In the genomic region with DNA sequence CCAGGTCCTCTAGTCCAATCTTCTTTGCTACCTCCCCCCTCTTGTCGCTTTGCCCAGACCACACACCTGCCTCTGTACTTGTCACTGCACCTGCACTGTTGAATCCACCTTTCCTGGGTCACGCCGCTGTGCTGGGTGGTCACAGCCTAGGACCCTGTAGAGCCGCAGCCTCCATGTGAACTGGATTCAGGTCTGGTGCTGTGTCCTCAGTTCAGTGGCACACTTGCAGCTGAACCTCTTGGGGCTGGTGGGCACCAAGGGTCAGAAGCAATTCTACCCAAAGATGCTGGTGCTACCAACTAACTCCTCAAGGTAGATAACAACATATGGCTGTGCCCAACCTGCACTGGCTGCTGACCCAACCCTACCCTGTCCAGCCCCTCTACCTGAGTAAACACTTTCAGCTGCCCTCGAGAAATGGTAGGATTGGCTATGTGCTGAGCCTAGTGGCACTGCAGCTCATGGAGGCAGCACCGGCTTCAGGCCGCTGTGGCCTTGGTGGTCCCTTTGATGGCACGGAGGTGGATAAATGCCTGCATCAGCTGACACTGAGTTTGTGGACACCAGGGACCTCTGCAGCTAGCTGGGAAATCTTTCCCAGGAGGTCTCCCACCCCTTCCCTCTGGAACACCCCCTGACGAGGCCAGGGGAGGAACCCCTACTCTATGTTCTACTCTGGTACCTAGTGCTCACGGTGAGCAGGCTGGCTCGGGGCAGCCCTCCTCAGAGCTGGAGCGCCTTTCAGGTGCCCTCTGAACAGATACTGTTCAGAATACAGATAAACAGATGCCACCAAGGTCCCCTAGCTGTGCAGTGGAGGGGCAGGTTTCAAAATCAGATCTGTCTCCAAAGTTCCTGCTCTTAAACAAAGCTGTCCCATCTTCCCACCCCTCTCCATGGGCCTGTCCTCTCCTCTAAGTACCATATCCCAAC, we compare ENCODE assay signal across 13 cellular contexts. TPM values are rescaled to one million over a fixed set of nuclear protein-coding genes. Genes with fewer than 3 reads are reported as not detected.
DNase-seq lines count a peak whose midpoint lies in the region; ATAC-seq and TF ChIP-seq lines count a peak whose summit lies in the region.
"Had no signal": no experiment of that assay in that cellular context is flagged by ENCODE, and none has a peak within 500 bp of the region (broad histone marks: within the 10 kb centered on the region; RNA-seq: fewer than 3 reads in every experiment).

No MANE protein-coding gene starts in this region.

- intact Hi-C loops in activated CD4-positive, alpha-beta T cell treated with anti-CD3 and anti-CD28 coated beads, Interleukin-2, amount 10 ng/mL, durations not matched to agents 24 days and 14 days (cut with micrococcal nuclease): no loop called here
- intact Hi-C loops in activated T-helper 1 cell treated with anti-CD3 and anti-CD28 coated beads, Interleukin-12 subunit alpha, Interleukin-12 subunit beta, Interleukin-2, Interleukin-4 antibody, amounts not matched to agents 30 ng/mL and 10 ng/mL and 1 ng/mL, durations not matched to agents 14 hours and 24 hours and 36 hours (cut with micrococcal nuclease): no loop called here
- intact Hi-C loops in Caco-2 (cut with micrococcal nuclease; ENCODE audit: unreplicated experiment): no loop called here

- H3K4me3 Mint-ChIP-seq in activated CD4-positive, alpha-beta T cell treated with anti-CD3 and anti-CD28 coated beads, Interleukin-2, amount 10 ng/mL, durations not matched to agents 24 days and 14 days: no peak overlapping the region
- no peak overlapping the region for H3K4me3 Mint-ChIP-seq in activated T-helper 1 cell treated with anti-CD3 and anti-CD28 coated beads, Interleukin-12 subunit alpha, Interleukin-12 subunit beta, Interleukin-2, Interleukin-4 antibody, amounts not matched to agents 30 ng/mL and 10 ng/mL and 1 ng/mL, durations not matched to agents 14 hours and 24 hours and 36 hours
- H3K4me3 Mint-ChIP-seq in natural killer cell treated with Interleukin-12 subunit alpha and Interleukin-12 subunit beta and Interleukin-15 and Interleukin-18, amount 100 ng/mL, for 72 hours: no peak overlapping the region
- no peak overlapping the region for H3K4me3 Mint-ChIP-seq in Caco-2 (ENCODE audit: unreplicated experiment)
- H3K4me3 Mint-ChIP-seq: stimulated activated naive CD8-positive, alpha-beta T cell treated with anti-CD3 and anti-CD28 coated beads, Interleukin-15, Interleukin-2, amounts not matched to agents 100 ng/mL and 50 ng/mL, for 24 hours had no signal

- no peaks in the 10 kb centered on the region for H3K9me3 ChIP-seq in Caco-2
- H3K9me3 ChIP-seq: A549 had no signal

- TF ChIP-seq CTCF in GM10266 (IDR thresholded peaks at IDR 0.05; ENCODE audit: control insufficient read depth, insufficient read depth, low read depth, missing control alignments) (no peak), Caco-2 (IDR thresholded peaks at IDR 0.05; ENCODE audit: insufficient read depth in 1 of 2, low read depth in 1 of 2, low read length in 1 of 2, severe bottlenecking in 1 of 2, unreplicated experiment in 1 of 2) (no peak)

- H3K27me3 ChIP-seq in Caco-2 (replicated peaks; ENCODE audit: control insufficient read depth, insufficient read depth, low read length): no peaks in the 10 kb centered on the region

- POLR2A ChIA-PET in Caco-2 (lab: Charles Lee): no interaction called here

- peaks cover 39% of the 10 kb centered on the region for H3K36me3 Mint-ChIP-seq in activated CD4-positive, alpha-beta T cell treated with anti-CD3 and anti-CD28 coated beads, Interleukin-2, amount 10 ng/mL, durations not matched to agents 24 days and 14 days (ENCODE audit: low read depth)
- H3K36me3 Mint-ChIP-seq in activated T-helper 1 cell treated with anti-CD3 and anti-CD28 coated beads, Interleukin-12 subunit alpha, Interleukin-12 subunit beta, Interleukin-2, Interleukin-4 antibody, amounts not matched to agents 30 ng/mL and 10 ng/mL and 1 ng/mL, durations not matched to agents 14 hours and 24 hours and 36 hours (ENCODE audit: low read depth): peaks cover 31% of the 10 kb centered on the region
- peaks cover 13% of the 10 kb centered on the region for H3K36me3 Mint-ChIP-seq in natural killer cell treated with Interleukin-12 subunit alpha and Interleukin-12 subunit beta and Interleukin-15 and Interleukin-18, amount 100 ng/mL, for 72 hours
- peaks cover 12% of the 10 kb centered on the region for H3K36me3 Mint-ChIP-seq in Caco-2 (ENCODE audit: insufficient read depth, unreplicated experiment)

- H3K27me3 Mint-ChIP-seq in activated CD4-positive, alpha-beta T cell treated with anti-CD3 and anti-CD28 coated beads, Interleukin-2, amount 10 ng/mL, durations not matched to agents 24 days and 14 days: no peaks in the 10 kb centered on the region
- no peaks in the 10 kb centered on the region for H3K27me3 Mint-ChIP-seq in activated T-helper 1 cell treated with anti-CD3 and anti-CD28 coated beads, Interleukin-12 subunit alpha, Interleukin-12 subunit beta, Interleukin-2, Interleukin-4 antibody, amounts not matched to agents 30 ng/mL and 10 ng/mL and 1 ng/mL, durations not matched to agents 14 hours and 24 hours and 36 hours (ENCODE audit: insufficient read depth)
- no peaks in the 10 kb centered on the region for H3K27me3 Mint-ChIP-seq in natural killer cell treated with Interleukin-12 subunit alpha and Interleukin-12 subunit beta and Interleukin-15 and Interleukin-18, amount 100 ng/mL, for 72 hours
- peaks cover 11% of the 10 kb centered on the region for H3K27me3 Mint-ChIP-seq in Caco-2 (ENCODE audit: insufficient read depth, unreplicated experiment)
- H3K27me3 Mint-ChIP-seq: stimulated activated naive CD8-positive, alpha-beta T cell treated with anti-CD3 and anti-CD28 coated beads, Interleukin-15, Interleukin-2, amounts not matched to agents 100 ng/mL and 50 ng/mL, for 24 hours had no signal

- no peaks in the 10 kb centered on the region for H3K4me1 Mint-ChIP-seq in activated CD4-positive, alpha-beta T cell treated with anti-CD3 and anti-CD28 coated beads, Interleukin-2, amount 10 ng/mL, durations not matched to agents 24 days and 14 days
- no peaks in the 10 kb centered on the region for H3K4me1 Mint-ChIP-seq in activated T-helper 1 cell treated with anti-CD3 and anti-CD28 coated beads, Interleukin-12 subunit alpha, Interleukin-12 subunit beta, Interleukin-2, Interleukin-4 antibody, amounts not matched to agents 30 ng/mL and 10 ng/mL and 1 ng/mL, durations not matched to agents 14 hours and 24 hours and 36 hours (ENCODE audit: low read depth)
- peaks cover 10 to 11% of the 10 kb centered on the region in 2 donors for H3K4me1 Mint-ChIP-seq in natural killer cell treated with Interleukin-12 subunit alpha and Interleukin-12 subunit beta and Interleukin-15 and Interleukin-18, amount 100 ng/mL, for 72 hours (ENCODE audit: low read depth in 2 of 2)
- no peaks in the 10 kb centered on the region for H3K4me1 Mint-ChIP-seq in Caco-2 (ENCODE audit: low read depth, unreplicated experiment)

- no peaks in the 10 kb centered on the region for H3K9me3 Mint-ChIP-seq in activated CD4-positive, alpha-beta T cell treated with anti-CD3 and anti-CD28 coated beads, Interleukin-2, amount 10 ng/mL, durations not matched to agents 24 days and 14 days
- no peaks in the 10 kb centered on the region for H3K9me3 Mint-ChIP-seq in activated T-helper 1 cell treated with anti-CD3 and anti-CD28 coated beads, Interleukin-12 subunit alpha, Interleukin-12 subunit beta, Interleukin-2, Interleukin-4 antibody, amounts not matched to agents 30 ng/mL and 10 ng/mL and 1 ng/mL, durations not matched to agents 14 hours and 24 hours and 36 hours
- H3K9me3 Mint-ChIP-seq in natural killer cell treated with Interleukin-12 subunit alpha and Interleukin-12 subunit beta and Interleukin-15 and Interleukin-18, amount 100 ng/mL, for 72 hours: no peaks in the 10 kb centered on the region
- H3K9me3 Mint-ChIP-seq in Caco-2 (ENCODE audit: unreplicated experiment): no peaks in the 10 kb centered on the region
- H3K9me3 Mint-ChIP-seq: stimulated activated naive CD8-positive, alpha-beta T cell treated with anti-CD3 and anti-CD28 coated beads, Interleukin-15, Interleukin-2, amounts not matched to agents 100 ng/mL and 50 ng/mL, for 24 hours had no signal

- H3K4me1 ChIP-seq in Caco-2: no peaks in the 10 kb centered on the region

- H3K4me3 ChIP-seq in Caco-2 (ENCODE audit: low read depth, low read length): no peak overlapping the region
- H3K4me3 ChIP-seq: A549, skin epidermis had no signal

- CTCF ChIA-PET in Caco-2 (lab: Charles Lee): no interaction called here

- ATAC-seq in natural killer cell treated with Interleukin-12 subunit alpha and Interleukin-12 subunit beta and Interleukin-15 and Interleukin-18, amount 100 ng/mL, for 72 hours: no peak
- ATAC-seq in HG03442 (IDR thresholded peaks at IDR 0.05; ENCODE audit: unreplicated experiment) (no peak), HG02852 (IDR thresholded peaks at IDR 0.05; ENCODE audit: unreplicated experiment) (no peak)
- ATAC-seq: A549 had no signal

- no peaks in the 10 kb centered on the region for H3K36me3 ChIP-seq in Caco-2 (ENCODE audit: control insufficient read depth, insufficient read depth, low read length)

- no TSS peak for BruUV-seq in Caco-2 (replicated peaks; lab: Mats Ljungman, UMichigan)

- peak overlapping the region; percentile 51 for H3K27ac Mint-ChIP-seq in activated CD4-positive, alpha-beta T cell treated with anti-CD3 and anti-CD28 coated beads, Interleukin-2, amount 10 ng/mL, durations not matched to agents 24 days and 14 days
- H3K27ac Mint-ChIP-seq in activated T-helper 1 cell treated with anti-CD3 and anti-CD28 coated beads, Interleukin-12 subunit alpha, Interleukin-12 subunit beta, Interleukin-2, Interleukin-4 antibody, amounts not matched to agents 30 ng/mL and 10 ng/mL and 1 ng/mL, durations not matched to agents 14 hours and 24 hours and 36 hours: peak overlapping the region; percentile 3
- H3K27ac Mint-ChIP-seq in natural killer cell treated with Interleukin-12 subunit alpha and Interleukin-12 subunit beta and Interleukin-15 and Interleukin-18, amount 100 ng/mL, for 72 hours: peak overlapping the region; percentile 9 to 23
- no peak overlapping the region for H3K27ac Mint-ChIP-seq in Caco-2 (ENCODE audit: unreplicated experiment)
- H3K27ac Mint-ChIP-seq: stimulated activated naive CD8-positive, alpha-beta T cell treated with anti-CD3 and anti-CD28 coated beads, Interleukin-15, Interleukin-2, amounts not matched to agents 100 ng/mL and 50 ng/mL, for 24 hours had no signal

- DNase-seq in activated CD4-positive, alpha-beta T cell treated with anti-CD3 and anti-CD28 coated beads, Interleukin-2, amount 10 ng/mL, durations not matched to agents 24 days and 14 days: no peak
- no peak for DNase-seq in activated CD4-positive, alpha-beta T cell treated with anti-CD3 and anti-CD28 coated beads, Interleukin-2, amount 50 U/mL, for 48 hours
- DNase-seq in GM10266 (ENCODE audit: extremely low spot score) (peak; percentile 20), Caco-2 (no peak)
- DNase-seq in activated T-helper 1 cell treated with anti-CD3 and anti-CD28 coated beads, Interleukin-12 subunit alpha, Interleukin-12 subunit beta, Interleukin-2, Interleukin-4 antibody, amounts not matched to agents 30 ng/mL and 10 ng/mL and 1 ng/mL, durations not matched to agents 14 hours and 24 hours and 36 hours (ENCODE audit: low spot score): no peak
- no peak for DNase-seq in natural killer cell treated with Interleukin-12 subunit alpha and Interleukin-12 subunit beta and Interleukin-15 and Interleukin-18, amount 100 ng/mL, for 72 hours (ENCODE audit: low spot score)
- DNase-seq: activated effector memory CD4-positive, alpha-beta T cell treated with anti-CD3 and anti-CD28 coated beads, Interleukin-2, amount 50 U/mL, for 16 hours; Karpas-422 had no signal

RNA-seq across cellular contexts. Expression of a gene that starts 14.3 kb away (rescaled TPM):
- total RNA-seq in activated CD4-positive, alpha-beta T cell treated with anti-CD3 and anti-CD28 coated beads, Interleukin-2, amount 10 ng/mL, durations not matched to agents 24 days and 14 days: 27.1 and 28.2 TPM in 2 replicates
- 31.5 and 33.4 TPM in 2 replicates for total RNA-seq in activated T-helper 1 cell treated with anti-CD3 and anti-CD28 coated beads, Interleukin-12 subunit alpha, Interleukin-12 subunit beta, Interleukin-2, Interleukin-4 antibody, amounts not matched to agents 30 ng/mL and 10 ng/mL and 1 ng/mL, durations not matched to agents 14 hours and 24 hours and 36 hours
- total RNA-seq in natural killer cell treated with Interleukin-12 subunit alpha and Interleukin-12 subunit beta and Interleukin-15 and Interleukin-18, amount 100 ng/mL, for 72 hours: 10 to 100 TPM; 47.5 to 54.1 TPM
- 0.09 TPM in 1 of 2 replicates, not detected in the other for total RNA-seq in Caco-2 (2022)

RNA-seq across cellular contexts. Expression of a gene that starts 20.6 kb away (rescaled TPM):
- total RNA-seq in activated CD4-positive, alpha-beta T cell treated with anti-CD3 and anti-CD28 coated beads, Interleukin-2, amount 10 ng/mL, durations not matched to agents 24 days and 14 days: 19.2 and 19.4 TPM in 2 replicates
- total RNA-seq in activated T-helper 1 cell treated with anti-CD3 and anti-CD28 coated beads, Interleukin-12 subunit alpha, Interleukin-12 subunit beta, Interleukin-2, Interleukin-4 antibody, amounts not matched to agents 30 ng/mL and 10 ng/mL and 1 ng/mL, durations not matched to agents 14 hours and 24 hours and 36 hours: 24.0 and 24.5 TPM in 2 replicates
- total RNA-seq in natural killer cell treated with Interleukin-12 subunit alpha and Interleukin-12 subunit beta and Interleukin-15 and Interleukin-18, amount 100 ng/mL, for 72 hours: 10 to 100 TPM; 14.4 to 34.9 TPM
- 20.6 and 23.3 TPM in 2 replicates for total RNA-seq in Caco-2 (2022)

RNA-seq across cellular contexts. Expression of a gene that starts 27.8 kb away (rescaled TPM):
- total RNA-seq in activated CD4-positive, alpha-beta T cell treated with anti-CD3 and anti-CD28 coated beads, Interleukin-2, amount 10 ng/mL, durations not matched to agents 24 days and 14 days: 240 and 248 TPM in 2 replicates
- total RNA-seq in activated T-helper 1 cell treated with anti-CD3 and anti-CD28 coated beads, Interleukin-12 subunit alpha, Interleukin-12 subunit beta, Interleukin-2, Interleukin-4 antibody, amounts not matched to agents 30 ng/mL and 10 ng/mL and 1 ng/mL, durations not matched to agents 14 hours and 24 hours and 36 hours: 218 and 227 TPM in 2 replicates
- total RNA-seq in natural killer cell treated with Interleukin-12 subunit alpha and Interleukin-12 subunit beta and Interleukin-15 and Interleukin-18, amount 100 ng/mL, for 72 hours: 100 to 1,000 TPM; 111 to 278 TPM
- total RNA-seq in Caco-2 (2022): 205 and 210 TPM in 2 replicates

RNA-seq across cellular contexts. Expression of a gene that starts 30.3 kb away (rescaled TPM):
- 84.3 and 92.6 TPM in 2 replicates for total RNA-seq in activated CD4-positive, alpha-beta T cell treated with anti-CD3 and anti-CD28 coated beads, Interleukin-2, amount 10 ng/mL, durations not matched to agents 24 days and 14 days
- total RNA-seq in activated T-helper 1 cell treated with anti-CD3 and anti-CD28 coated beads, Interleukin-12 subunit alpha, Interleukin-12 subunit beta, Interleukin-2, Interleukin-4 antibody, amounts not matched to agents 30 ng/mL and 10 ng/mL and 1 ng/mL, durations not matched to agents 14 hours and 24 hours and 36 hours: 99.6 and 100.0 TPM in 2 replicates
- total RNA-seq in natural killer cell treated with Interleukin-12 subunit alpha and Interleukin-12 subunit beta and Interleukin-15 and Interleukin-18, amount 100 ng/mL, for 72 hours: 100 to 1,000 TPM; 203 to 209 TPM
- 169 and 182 TPM in 2 replicates for total RNA-seq in Caco-2 (2022)

RNA-seq across cellular contexts. Expression of a gene that starts 30.6 kb away (rescaled TPM):
- 21.6 and 22.7 TPM in 2 replicates for total RNA-seq in activated CD4-positive, alpha-beta T cell treated with anti-CD3 and anti-CD28 coated beads, Interleukin-2, amount 10 ng/mL, durations not matched to agents 24 days and 14 days
- total RNA-seq in activated T-helper 1 cell treated with anti-CD3 and anti-CD28 coated beads, Interleukin-12 subunit alpha, Interleukin-12 subunit beta, Interleukin-2, Interleukin-4 antibody, amounts not matched to agents 30 ng/mL and 10 ng/mL and 1 ng/mL, durations not matched to agents 14 hours and 24 hours and 36 hours: 21.2 and 21.8 TPM in 2 replicates
- total RNA-seq in natural killer cell treated with Interleukin-12 subunit alpha and Interleukin-12 subunit beta and Interleukin-15 and Interleukin-18, amount 100 ng/mL, for 72 hours: 10 to 100 TPM; 15.8 to 17.0 TPM
- 11.0 and 12.0 TPM in 2 replicates for total RNA-seq in Caco-2 (2022)

Comparison
In these comparisons a context has a peak if more than half of its experiments do, and no peak if none do; other contexts are left out.
1. RNA of a gene that starts 14.3 kb away (total RNA-seq): 47.5 to 54.1 TPM in natural killer cell treated with Interleukin-12 subunit alpha and Interleukin-12 subunit beta and Interleukin-15 and Interleukin-18, amount 100 ng/mL, for 72 hours, 31.5 to 33.4 TPM in activated T-helper 1 cell treated with anti-CD3 and anti-CD28 coated beads, Interleukin-12 subunit alpha, Interleukin-12 subunit beta, Interleukin-2, Interleukin-4 antibody, amounts not matched to agents 30 ng/mL and 10 ng/mL and 1 ng/mL, durations not matched to agents 14 hours and 24 hours and 36 hours and 27.1 to 28.2 TPM in activated CD4-positive, alpha-beta T cell treated with anti-CD3 and anti-CD28 coated beads, Interleukin-2, amount 10 ng/mL, durations not matched to agents 24 days and 14 days; 0.09 TPM in Caco-2; every median in the first group is over 10 times any median in the second.